Comparison of ENCODE assay signal across 14 cellular contexts in genomic region chr4:159006202-159006601, GRCh38.
DNase-seq lines count a peak whose midpoint lies in the region; ATAC-seq, FAIRE-seq and TF ChIP-seq lines count a peak whose summit lies in the region.
"Had no signal": no experiment of that assay in that cellular context is flagged by ENCODE, and none has a peak within 500 bp of the region (broad histone marks: within the 10 kb centered on the region; RNA-seq: fewer than 3 reads in every experiment).

No MANE protein-coding gene starts in this region.

- TF ChIP-seq CTCF in WTC11 (IDR thresholded peaks at IDR 0.05) = no peak

- DNase-seq in A172 (ENCODE audit: low spot score) (peak; percentile 92), WTC11 (ENCODE audit: low spot score) (no peak), iPS-NIHi7 (ENCODE audit: extremely low spot score) (peak; percentile 22), aorta (no peak), RKO (ENCODE audit: low spot score) (no peak), GM19239 (ENCODE audit: insufficient read length, low spot score) (no peak)
- DNase-seq: GDM1, NCI-H187, T1000 had no signal

- intact Hi-C loops in aorta (cut with DNase I) = no loop called here

- no peak overlapping the region for H3K4me3 ChIP-seq in aorta (ENCODE audit: low read length in 2 of 2)
- H3K4me3 ChIP-seq: Peyer's patch, right atrium auricular region had no signal

- H3K36me3 ChIP-seq in aorta (ENCODE audit: control insufficient read depth in 1 of 2, insufficient read depth in 2 of 2, low read length in 1 of 2) = no peaks in the 10 kb centered on the region
- H3K36me3 ChIP-seq: Peyer's patch, right atrium auricular region had no signal

- WGBS in aorta, 2 donors = 94 to 96% methylated on average over 3 of the region's 3 CpGs

- no peaks in the 10 kb centered on the region for H3K9me3 Mint-ChIP-seq in WTC11

- ATAC-seq in HG02610 (IDR thresholded peaks at IDR 0.05; ENCODE audit: unreplicated experiment) = peak; percentile 35
- ATAC-seq in WTC11 = peak; percentile 47; the same call in 1 of the 2 replicates
- ATAC-seq in aorta (ENCODE audit: low FRiP score) = no peak
- no peak for ATAC-seq in GM21526 (IDR thresholded peaks at IDR 0.05; ENCODE audit: low FRiP score, unreplicated experiment)

- no peaks in the 10 kb centered on the region for H3K27me3 ChIP-seq in aorta (ENCODE audit: control insufficient read depth in 1 of 2, insufficient read depth in 2 of 2, low read length in 1 of 2)
- H3K27me3 ChIP-seq: Peyer's patch, right atrium auricular region had no signal

- no peaks in the 10 kb centered on the region for H3K36me3 Mint-ChIP-seq in WTC11
- H3K36me3 Mint-ChIP-seq: activated naive CD8-positive, alpha-beta T cell had no signal

- H3K4me1 Mint-ChIP-seq in WTC11 = peaks cover 26% of the 10 kb centered on the region

- no peak for FAIRE-seq in GM19239 (lab: Jason Lieb, UNC)

- peaks cover 36% of the 10 kb centered on the region for H3K27me3 Mint-ChIP-seq in WTC11 (ENCODE audit: low read depth)

- H3K27ac ChIP-seq in aorta (ENCODE audit: low read depth in 1 of 2, low read length in 2 of 2) = no peak overlapping the region
- H3K27ac ChIP-seq: right atrium auricular region had no signal

- peaks cover 0 to 3% of the 10 kb centered on the region in 2 donors for H3K4me1 ChIP-seq in aorta (ENCODE audit: control insufficient read depth in 1 of 2, insufficient read depth in 2 of 2, low read length in 2 of 2)

- H3K4me3 Mint-ChIP-seq in WTC11 = no peak overlapping the region
- H3K4me3 Mint-ChIP-seq: activated naive CD8-positive, alpha-beta T cell had no signal

- CTCF ChIA-PET in WTC11 (lab: Charles Lee) = interaction anchor here (1.1 kb wide), 1 partner anchor 149 kb away, joined by 4 read pairs; no protein-coding TSS in a partner anchor

- POLR2A ChIA-PET in WTC11 (lab: Charles Lee) = interaction anchor here (0.6 kb wide), 1 partner anchor 178 kb away, joined by 3 read pairs; no protein-coding TSS in a partner anchor

- no peak overlapping the region for H3K27ac Mint-ChIP-seq in WTC11
- H3K27ac Mint-ChIP-seq: activated naive CD8-positive, alpha-beta T cell had no signal

- H3K9me3 ChIP-seq in aorta (ENCODE audit: control insufficient read depth, low read length) = no peaks in the 10 kb centered on the region
- H3K9me3 ChIP-seq: Peyer's patch, right atrium auricular region had no signal

TF ChIP-seq in WTC11, 78 proteins besides CTCF, POLR2A, EP300 and RAD21:
- TF ChIP-seq ATF3 (CRISPR knock-in tag; conservative IDR thresholded peaks at IDR 0.05) (no peak), GABPB1 (CRISPR knock-in tag; IDR thresholded peaks at IDR 0.05) (no peak; the same call in 1 of the 2 replicates), MAX (CRISPR knock-in tag; IDR thresholded peaks at IDR 0.05) (no peak), ZNF263 (CRISPR knock-in tag; IDR thresholded peaks at IDR 0.05; ENCODE audit: low read depth) (no peak), ATF6 (CRISPR knock-in tag; IDR thresholded peaks at IDR 0.05) (no peak), NR1H2 (CRISPR knock-in tag; IDR thresholded peaks at IDR 0.05) (no peak), TEAD1 (CRISPR knock-in tag; IDR thresholded peaks at IDR 0.05) (no peak), EMX1 (CRISPR knock-in tag; IDR thresholded peaks at IDR 0.05) (no peak), E2F5 (CRISPR knock-in tag; IDR thresholded peaks at IDR 0.05) (no peak)

Comparison
In these comparisons a context has a peak if more than half of its experiments do, and no peak if none do; other contexts are left out.
1. DNase-seq: peak in A172 (single experiment) and iPS-NIHi7 (single experiment); none in WTC11 (single experiment), aorta (0 of 2), RKO (single experiment) and GM19239 (single experiment).
2. ATAC-seq: peak in HG02610 (single experiment) and WTC11 (single experiment); none in aorta (single experiment) and GM21526 (single experiment).